In genomic region chr19:17468302-17469091, GRCh38 we compare ENCODE assay signal across 8 cellular contexts. TPM values are rescaled to one million over a fixed set of nuclear protein-coding genes. Genes with fewer than 3 reads are reported as not detected.
DNase-seq lines count a peak whose midpoint lies in the region; ATAC-seq and TF ChIP-seq lines count a peak whose summit lies in the region.

No MANE protein-coding gene starts in this region.

- H3K4me1 ChIP-seq in esophagus muscularis mucosa = peaks cover 28 to 57% (median 42%) of the 10 kb centered on the region in 4 donors

- peak overlapping the region; percentile 91 to 95 (median 92) for H3K4me3 Mint-ChIP-seq in nephron

- H3K27ac ChIP-seq in esophagus muscularis mucosa (replicated peaks in 1 of 4) = peak overlapping the region; percentile 87 to 94 (median 92)

- ATAC-seq in GM19351 (IDR thresholded peaks at IDR 0.05; ENCODE audit: unreplicated experiment) (no peak), GM18858 (IDR thresholded peaks at IDR 0.05; ENCODE audit: unreplicated experiment) (no peak)

- H3K36me3 Mint-ChIP-seq in nephron (ENCODE audit: low read depth) = no peaks in the 10 kb centered on the region

- peaks cover 0 to 3% (median 0%) of the 10 kb centered on the region in 4 donors for H3K36me3 ChIP-seq in esophagus muscularis mucosa

- TF ChIP-seq POLR2A in esophagus muscularis mucosa (IDR thresholded peaks at IDR 0.05; ENCODE audit: low read depth) = no peak

- no peaks in the 10 kb centered on the region for H3K9me3 Mint-ChIP-seq in nephron

- no peaks in the 10 kb centered on the region for H3K27me3 ChIP-seq in esophagus muscularis mucosa

- 55% methylated on average over 20 of the region's 25 CpGs for WGBS in esophagus muscularis mucosa

- peaks cover 8% of the 10 kb centered on the region for H3K27me3 Mint-ChIP-seq in nephron (ENCODE audit: low read depth)

- DNase-seq in Ammon's horn (ENCODE audit: low spot score) (peak; percentile 72), RPMI7951 (ENCODE audit: low read depth) (peak; percentile 61), esophagus muscularis mucosa (ENCODE audit: extremely low spot score) (no peak), DMS79 treated with DMSO at 0.1 percent for 48 hours (lab: John Stamatoyannopoulos, UW) (no peak), NCI-H2171 (lab: John Stamatoyannopoulos, UW) (no peak)

- H3K27ac Mint-ChIP-seq in nephron = peak overlapping the region; percentile 29 to 96 (median 94)

- H3K9me3 ChIP-seq in esophagus muscularis mucosa = no peaks in the 10 kb centered on the region

- intact Hi-C loops in esophagus muscularis mucosa (cut with DNase I) = loop anchor here (5.0 kb wide), 1 partner anchor 121 kb away; no protein-coding TSS in a partner anchor

- peaks cover 24% of the 10 kb centered on the region for H3K4me1 Mint-ChIP-seq in nephron

- TF ChIP-seq CTCF in esophagus muscularis mucosa (IDR thresholded peaks at IDR 0.05) (no peak), nephron (IDR thresholded peaks at IDR 0.05; ENCODE audit: unreplicated experiment in 3 of 3) (no peak)

- no peak for TF ChIP-seq EP300 in esophagus muscularis mucosa (IDR thresholded peaks at IDR 0.05)

- H3K4me3 ChIP-seq in esophagus muscularis mucosa = peak overlapping the region; percentile 63 to 94 (median 75)

RNA-seq across cellular contexts. Expression of gene SLC27A1, which starts 1.8 kb away (rescaled TPM):
- 7.9 and 8.7 TPM in 2 replicates for total RNA-seq in RPMI7951 (2014; rRNA removed; shearing (Covaris generic))
- total RNA-seq in esophagus muscularis mucosa = 10 to 100 TPM; 15.9 to 26.1 (median 19.4) TPM

RNA-seq across cellular contexts. Expression of gene NXNL1, which starts 7.8 kb away (rescaled TPM):
- not detected in 2 replicates for total RNA-seq in RPMI7951 (2014; rRNA removed; shearing (Covaris generic))
- total RNA-seq in esophagus muscularis mucosa = not detected

RNA-seq across cellular contexts. Expression of gene TMEM221, which starts 20.0 kb away (rescaled TPM):
- not detected in 2 replicates for total RNA-seq in RPMI7951 (2014; rRNA removed; shearing (Covaris generic))
- total RNA-seq in esophagus muscularis mucosa = under 1 TPM in 2 of 4 donors, not detected in 2; 0.26 to 0.75 TPM

RNA-seq across cellular contexts. Expression of gene PGLS, which starts 43.0 kb away (rescaled TPM):
- 52.7 and 66.8 TPM in 2 replicates for total RNA-seq in RPMI7951 (2014; rRNA removed; shearing (Covaris generic))
- 10 to 100 TPM; 39.0 to 75.5 (median 49.9) TPM for total RNA-seq in esophagus muscularis mucosa

RNA-seq across cellular contexts. Expression of gene MVB12A, which starts 48.6 kb away (rescaled TPM):
- 123 and 164 TPM in 2 replicates for total RNA-seq in RPMI7951 (2014; rRNA removed; shearing (Covaris generic))
- 10 to 100 TPM; 24.5 to 66.1 (median 56.1) TPM for total RNA-seq in esophagus muscularis mucosa

Comparison
In these comparisons a context has a peak if more than half of its experiments do, and no peak if none do; other contexts are left out.
1. DNase-seq: peak in Ammon's horn (single experiment) and RPMI7951 (single experiment); none in esophagus muscularis mucosa (single experiment), DMS79 treated with DMSO at 0.1 percent for 48 hours (single experiment) and NCI-H2171 (single experiment).